Comparison of ENCODE assay signal across 1 cellular context in the genomic region with DNA sequence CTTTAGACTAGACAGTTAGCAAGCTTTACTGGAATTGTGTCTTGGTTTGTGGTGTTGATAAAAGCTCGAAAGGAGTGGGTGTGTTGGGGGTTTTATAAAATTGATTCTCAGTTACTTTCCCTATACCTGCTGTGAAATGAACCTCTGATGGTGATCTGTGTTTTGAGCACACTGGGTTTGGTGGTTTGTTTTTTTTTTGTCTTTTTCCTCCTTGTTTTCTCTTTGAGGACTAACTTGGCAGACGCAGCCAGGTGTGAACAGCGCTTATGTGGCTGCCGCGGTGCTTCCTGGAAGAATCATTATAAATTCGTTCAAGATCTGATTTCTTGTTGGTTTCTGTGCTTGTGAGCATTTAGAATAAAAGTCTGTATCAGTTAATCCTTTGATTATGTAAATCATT.
TF ChIP-seq lines count a peak whose summit lies in the region.

No MANE protein-coding gene starts in this region.

TF ChIP-seq in SK-N-SH treated with all-trans-retinoic acid at 6 μM for 48 hours, 23 proteins besides CTCF, POLR2A, EP300 and RAD21 (continued from another document):
- TF ChIP-seq, protein P1, sequence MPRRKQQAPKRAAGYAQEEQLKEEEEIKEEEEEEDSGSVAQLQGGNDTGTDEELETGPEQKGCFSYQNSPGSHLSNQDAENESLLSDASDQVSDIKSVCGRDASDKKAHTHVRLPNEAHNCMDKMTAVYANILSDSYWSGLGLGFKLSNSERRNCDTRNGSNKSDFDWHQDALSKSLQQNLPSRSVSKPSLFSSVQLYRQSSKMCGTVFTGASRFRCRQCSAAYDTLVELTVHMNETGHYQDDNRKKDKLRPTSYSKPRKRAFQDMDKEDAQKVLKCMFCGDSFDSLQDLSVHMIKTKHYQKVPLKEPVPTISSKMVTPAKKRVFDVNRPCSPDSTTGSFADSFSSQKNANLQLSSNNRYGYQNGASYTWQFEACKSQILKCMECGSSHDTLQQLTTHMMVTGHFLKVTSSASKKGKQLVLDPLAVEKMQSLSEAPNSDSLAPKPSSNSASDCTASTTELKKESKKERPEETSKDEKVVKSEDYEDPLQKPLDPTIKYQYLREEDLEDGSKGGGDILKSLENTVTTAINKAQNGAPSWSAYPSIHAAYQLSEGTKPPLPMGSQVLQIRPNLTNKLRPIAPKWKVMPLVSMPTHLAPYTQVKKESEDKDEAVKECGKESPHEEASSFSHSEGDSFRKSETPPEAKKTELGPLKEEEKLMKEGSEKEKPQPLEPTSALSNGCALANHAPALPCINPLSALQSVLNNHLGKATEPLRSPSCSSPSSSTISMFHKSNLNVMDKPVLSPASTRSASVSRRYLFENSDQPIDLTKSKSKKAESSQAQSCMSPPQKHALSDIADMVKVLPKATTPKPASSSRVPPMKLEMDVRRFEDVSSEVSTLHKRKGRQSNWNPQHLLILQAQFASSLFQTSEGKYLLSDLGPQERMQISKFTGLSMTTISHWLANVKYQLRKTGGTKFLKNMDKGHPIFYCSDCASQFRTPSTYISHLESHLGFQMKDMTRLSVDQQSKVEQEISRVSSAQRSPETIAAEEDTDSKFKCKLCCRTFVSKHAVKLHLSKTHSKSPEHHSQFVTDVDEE (CRISPR knock-in tag; IDR thresholded peaks at IDR 0.05): no peak
